Comparison of ENCODE assay signal across 1 cellular context in the genomic region with DNA sequence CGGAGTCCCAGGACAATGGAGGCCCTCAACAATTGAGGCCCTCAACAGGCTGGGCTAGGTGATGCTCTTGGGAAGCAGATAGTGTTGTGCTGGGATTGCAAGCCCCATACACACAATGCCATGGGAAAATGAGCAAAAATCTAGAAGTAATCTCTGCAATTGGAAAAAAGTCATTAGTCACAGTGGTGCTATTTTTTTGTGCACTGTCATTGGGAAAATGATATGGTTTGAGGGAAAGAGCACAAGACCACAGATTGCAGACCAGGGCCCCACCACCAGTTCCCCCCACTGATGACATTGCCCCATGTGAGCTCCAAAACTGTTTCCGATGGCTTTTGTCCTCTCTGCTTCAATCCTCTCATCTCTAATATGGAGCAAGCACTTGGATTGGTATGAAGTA.
TF ChIP-seq lines count a peak whose summit lies in the region.

No MANE protein-coding gene starts in this region.

TF ChIP-seq in H1, 55 proteins besides CTCF, POLR2A, EP300 and RAD21:
- no peak for TF ChIP-seq EZH2 (IDR thresholded peaks at IDR 0.05; ENCODE audit: low read depth, low read length, severe bottlenecking)
